In genomic region chr1:61244114-61244513, GRCh38 we compare ENCODE assay signal across 10 cellular contexts.
A peak's percentile ranks its signal among the peaks of the same experiment; 100 is the strongest.
DNase-seq lines count a peak whose midpoint lies in the region; ATAC-seq and TF ChIP-seq lines count a peak whose summit lies in the region.
"Had no signal": no experiment of that assay in that cellular context is flagged by ENCODE, and none has a peak within 500 bp of the region (broad histone marks: within the 10 kb centered on the region; RNA-seq: fewer than 3 reads in every experiment).

No MANE protein-coding gene starts in this region.

- H3K27me3 ChIP-seq in dorsolateral prefrontal cortex = no peaks in the 10 kb centered on the region

- CTCF ChIA-PET in HEK293T (lab: Yijun Ruan, JAX) = no interaction called here

- H3K27ac Mint-ChIP-seq in nephron = peak overlapping the region in 2 of 3 experiments; percentile 79 to 80
- H3K27ac Mint-ChIP-seq: activated naive CD4-positive, alpha-beta T cell treated with anti-CD3 and anti-CD28 coated beads for 36 hours had no signal

- no peak overlapping the region for H3K4me3 ChIP-seq in dorsolateral prefrontal cortex

- peaks cover 58% of the 10 kb centered on the region for H3K4me1 Mint-ChIP-seq in nephron

- intact Hi-C loops in dorsolateral prefrontal cortex (cut with DNase I) = no loop called here

- H3K4me3 Mint-ChIP-seq in nephron = peak overlapping the region in 2 of 3 experiments; percentile 1 to 7
- H3K4me3 Mint-ChIP-seq: activated naive CD4-positive, alpha-beta T cell treated with anti-CD3 and anti-CD28 coated beads for 36 hours had no signal

- no peaks in the 10 kb centered on the region for H3K36me3 Mint-ChIP-seq in nephron (ENCODE audit: low read depth)

- H3K27ac ChIP-seq in dorsolateral prefrontal cortex = peak overlapping the region in 31 of 59 donors; percentile 0 to 72 (median 28)

- no peaks in the 10 kb centered on the region for H3K27me3 Mint-ChIP-seq in nephron (ENCODE audit: low read depth)

- POLR2A ChIA-PET in HEK293T (lab: Yijun Ruan, JAX) = no interaction called here

- ATAC-seq in GM21529 (IDR thresholded peaks at IDR 0.05; ENCODE audit: unreplicated experiment) (no peak), GM21528 (IDR thresholded peaks at IDR 0.05; ENCODE audit: low FRiP score, unreplicated experiment) (no peak), HG03039 (IDR thresholded peaks at IDR 0.05; ENCODE audit: unreplicated experiment) (no peak)

- H3K9me3 Mint-ChIP-seq in nephron = no peaks in the 10 kb centered on the region
- H3K9me3 Mint-ChIP-seq: activated naive CD4-positive, alpha-beta T cell treated with anti-CD3 and anti-CD28 coated beads for 36 hours had no signal

- TF ChIP-seq CTCF in dorsolateral prefrontal cortex (IDR thresholded peaks at IDR 0.05 in 54 of 56, conservative IDR thresholded peaks at IDR 0.05 in 2 of 56; ENCODE audit: low read depth in 1 of 56, partially characterized antibody in 56 of 56) = no peak
- TF ChIP-seq CTCF in nephron (IDR thresholded peaks at IDR 0.05; ENCODE audit: unreplicated experiment in 3 of 3) = no peak

- peak; percentile 81 for DNase-seq in Daoy (ENCODE audit: low read depth)
- peak; percentile 91 to 96 for DNase-seq in NCI-H446 (lab: John Stamatoyannopoulos, UW)
- no peak for DNase-seq in dorsolateral prefrontal cortex
- no peak for DNase-seq in HEK293T (ENCODE audit: extremely low spot score)
- DNase-seq: activated naive CD4-positive, alpha-beta T cell treated with anti-CD3 and anti-CD28 coated beads for 36 hours; Calu3 had no signal

TF ChIP-seq in HEK293T, 16 proteins besides CTCF, POLR2A, EP300 and RAD21:
- TF ChIP-seq FOXM1 (IDR thresholded peaks at IDR 0.05; ENCODE audit: borderline replicate concordance) (no peak), TARDBP (IDR thresholded peaks at IDR 0.05) (no peak), NFRKB (IDR thresholded peaks at IDR 0.05) (no peak), SP1 (IDR thresholded peaks at IDR 0.05) (no peak), FOXK2 (IDR thresholded peaks at IDR 0.05) (no peak), CTBP1 (IDR thresholded peaks at IDR 0.05; ENCODE audit: borderline replicate concordance) (no peak), ARNT (IDR thresholded peaks at IDR 0.05) (no peak), FOXA1 (IDR thresholded peaks at IDR 0.05) (no peak), ELF4 (IDR thresholded peaks at IDR 0.05) (no peak), ZNF384 (IDR thresholded peaks at IDR 0.05) (no peak), HDGF (IDR thresholded peaks at IDR 0.05; ENCODE audit: borderline replicate concordance) (no peak), PKNOX1 (IDR thresholded peaks at IDR 0.05) (no peak), SUZ12 (IDR thresholded peaks at IDR 0.05) (no peak), BHLHE40 (IDR thresholded peaks at IDR 0.05; ENCODE audit: borderline replicate concordance) (no peak), L3MBTL2 (conservative IDR thresholded peaks at IDR 0.05) (no peak), LEF1 (IDR thresholded peaks at IDR 0.05; ENCODE audit: borderline replicate concordance) (no peak)

Comparison
In these comparisons a context has a peak if more than half of its experiments do, and no peak if none do; other contexts are left out.
1. DNase-seq: peak in Daoy (single experiment) and NCI-H446 (2 of 2); none in dorsolateral prefrontal cortex (0 of 10) and HEK293T (single experiment).